ENCODE assay signal across 6 cellular contexts in genomic region chr10:5047055-5047454, GRCh38. TPM values are rescaled to one million over a fixed set of nuclear protein-coding genes. Genes with fewer than 3 reads are reported as not detected.
"Had no signal": no experiment of that assay in that cellular context is flagged by ENCODE, and none has a peak within 500 bp of the region (broad histone marks: within the 10 kb centered on the region; RNA-seq: fewer than 3 reads in every experiment).

No MANE protein-coding gene starts in this region.

RNA-seq across cellular contexts. Expression of gene AKR1C2, which starts 43.4 kb away (rescaled TPM):
- total RNA-seq: activated CD4-positive, alpha-beta memory T cell treated with anti-CD3 and anti-CD28 coated beads, Interleukin-2, amount 10 ng/mL, durations not matched to agents 7 days and 5 days; activated CD4-positive, alpha-beta T cell treated with anti-CD3 and anti-CD28 coated beads for 36 hours; activated CD8-positive, alpha-beta memory T cell treated with anti-CD3 and anti-CD28 coated beads, Interleukin-2, amount 10 ng/mL, durations not matched to agents 7 days and 5 days; activated CD8-positive, alpha-beta T cell treated with anti-CD3 and anti-CD28 coated beads, Interleukin-2, amount 10 ng/mL, durations not matched to agents 7 days and 5 days; activated naive CD8-positive, alpha-beta T cell treated with anti-CD3 and anti-CD28 coated beads, Interleukin-2, amount 10 ng/mL, durations not matched to agents 7 days and 5 days; activated T-helper 2 cell treated with anti-CD3 and anti-CD28 coated beads, Interferon-gamma antibody, Interleukin-2, Interleukin-4, amounts not matched to agents 10 μg/mL and 5 μg/mL and 100 μg/mL, durations not matched to agents 14 hours and 24 hours and 36 hours had no signal
